In the genomic region with DNA sequence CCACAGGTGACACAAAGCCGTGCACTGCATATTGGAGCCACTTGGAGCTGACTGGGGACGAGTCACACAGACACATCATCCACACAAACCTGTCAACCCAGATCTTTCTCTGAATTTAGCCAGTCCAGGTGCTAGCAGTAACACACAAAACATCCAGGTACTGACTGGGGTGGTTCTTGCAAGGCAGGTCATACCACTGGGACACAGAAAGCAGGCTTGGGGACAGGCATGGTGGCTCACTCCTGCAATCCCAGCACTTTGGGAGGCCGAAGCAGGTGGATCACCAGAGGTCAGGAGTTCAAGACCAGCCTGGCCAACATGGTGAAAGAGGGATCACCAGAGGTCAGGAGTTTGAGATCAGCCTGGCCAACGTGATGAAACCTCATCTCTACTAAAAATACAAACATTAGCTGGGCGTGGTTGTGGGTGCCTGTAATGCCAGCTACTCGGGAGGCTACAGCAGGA, we compare ENCODE assay signal across 1 cellular context.
TF ChIP-seq lines count a peak whose summit lies in the region.

No MANE protein-coding gene starts in this region.

TF ChIP-seq in HepG2, 621 proteins besides CTCF, POLR2A, EP300 and RAD21 (continued from another document and continues in another):
- TF ChIP-seq, protein P1, sequence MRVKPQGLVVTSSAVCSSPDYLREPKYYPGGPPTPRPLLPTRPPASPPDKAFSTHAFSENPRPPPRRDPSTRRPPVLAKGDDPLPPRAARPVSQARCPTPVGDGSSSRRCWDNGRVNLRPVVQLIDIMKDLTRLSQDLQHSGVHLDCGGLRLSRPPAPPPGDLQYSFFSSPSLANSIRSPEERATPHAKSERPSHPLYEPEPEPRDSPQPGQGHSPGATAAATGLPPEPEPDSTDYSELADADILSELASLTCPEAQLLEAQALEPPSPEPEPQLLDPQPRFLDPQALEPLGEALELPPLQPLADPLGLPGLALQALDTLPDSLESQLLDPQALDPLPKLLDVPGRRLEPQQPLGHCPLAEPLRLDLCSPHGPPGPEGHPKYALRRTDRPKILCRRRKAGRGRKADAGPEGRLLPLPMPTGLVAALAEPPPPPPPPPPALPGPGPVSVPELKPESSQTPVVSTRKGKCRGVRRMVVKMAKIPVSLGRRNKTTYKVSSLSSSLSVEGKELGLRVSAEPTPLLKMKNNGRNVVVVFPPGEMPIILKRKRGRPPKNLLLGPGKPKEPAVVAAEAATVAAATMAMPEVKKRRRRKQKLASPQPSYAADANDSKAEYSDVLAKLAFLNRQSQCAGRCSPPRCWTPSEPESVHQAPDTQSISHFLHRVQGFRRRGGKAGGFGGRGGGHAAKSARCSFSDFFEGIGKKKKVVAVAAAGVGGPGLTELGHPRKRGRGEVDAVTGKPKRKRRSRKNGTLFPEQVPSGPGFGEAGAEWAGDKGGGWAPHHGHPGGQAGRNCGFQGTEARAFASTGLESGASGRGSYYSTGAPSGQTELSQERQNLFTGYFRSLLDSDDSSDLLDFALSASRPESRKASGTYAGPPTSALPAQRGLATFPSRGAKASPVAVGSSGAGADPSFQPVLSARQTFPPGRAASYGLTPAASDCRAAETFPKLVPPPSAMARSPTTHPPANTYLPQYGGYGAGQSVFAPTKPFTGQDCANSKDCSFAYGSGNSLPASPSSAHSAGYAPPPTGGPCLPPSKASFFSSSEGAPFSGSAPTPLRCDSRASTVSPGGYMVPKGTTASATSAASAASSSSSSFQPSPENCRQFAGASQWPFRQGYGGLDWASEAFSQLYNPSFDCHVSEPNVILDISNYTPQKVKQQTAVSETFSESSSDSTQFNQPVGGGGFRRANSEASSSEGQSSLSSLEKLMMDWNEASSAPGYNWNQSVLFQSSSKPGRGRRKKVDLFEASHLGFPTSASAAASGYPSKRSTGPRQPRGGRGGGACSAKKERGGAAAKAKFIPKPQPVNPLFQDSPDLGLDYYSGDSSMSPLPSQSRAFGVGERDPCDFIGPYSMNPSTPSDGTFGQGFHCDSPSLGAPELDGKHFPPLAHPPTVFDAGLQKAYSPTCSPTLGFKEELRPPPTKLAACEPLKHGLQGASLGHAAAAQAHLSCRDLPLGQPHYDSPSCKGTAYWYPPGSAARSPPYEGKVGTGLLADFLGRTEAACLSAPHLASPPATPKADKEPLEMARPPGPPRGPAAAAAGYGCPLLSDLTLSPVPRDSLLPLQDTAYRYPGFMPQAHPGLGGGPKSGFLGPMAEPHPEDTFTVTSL (CRISPR knock-in tag; IDR thresholded peaks at IDR 0.05; ENCODE audit: borderline replicate concordance): no peak
- no peak for TF ChIP-seq ZSCAN30 (CRISPR knock-in tag; IDR thresholded peaks at IDR 0.05)
- TF ChIP-seq ZNF670 (CRISPR knock-in tag; IDR thresholded peaks at IDR 0.05; ENCODE audit: borderline replicate concordance): no peak
- TF ChIP-seq ZMYM4 (CRISPR knock-in tag; IDR thresholded peaks at IDR 0.05): no peak
- no peak for TF ChIP-seq RAD51 (IDR thresholded peaks at IDR 0.05; ENCODE audit: borderline replicate concordance)
- TF ChIP-seq, protein P2, sequence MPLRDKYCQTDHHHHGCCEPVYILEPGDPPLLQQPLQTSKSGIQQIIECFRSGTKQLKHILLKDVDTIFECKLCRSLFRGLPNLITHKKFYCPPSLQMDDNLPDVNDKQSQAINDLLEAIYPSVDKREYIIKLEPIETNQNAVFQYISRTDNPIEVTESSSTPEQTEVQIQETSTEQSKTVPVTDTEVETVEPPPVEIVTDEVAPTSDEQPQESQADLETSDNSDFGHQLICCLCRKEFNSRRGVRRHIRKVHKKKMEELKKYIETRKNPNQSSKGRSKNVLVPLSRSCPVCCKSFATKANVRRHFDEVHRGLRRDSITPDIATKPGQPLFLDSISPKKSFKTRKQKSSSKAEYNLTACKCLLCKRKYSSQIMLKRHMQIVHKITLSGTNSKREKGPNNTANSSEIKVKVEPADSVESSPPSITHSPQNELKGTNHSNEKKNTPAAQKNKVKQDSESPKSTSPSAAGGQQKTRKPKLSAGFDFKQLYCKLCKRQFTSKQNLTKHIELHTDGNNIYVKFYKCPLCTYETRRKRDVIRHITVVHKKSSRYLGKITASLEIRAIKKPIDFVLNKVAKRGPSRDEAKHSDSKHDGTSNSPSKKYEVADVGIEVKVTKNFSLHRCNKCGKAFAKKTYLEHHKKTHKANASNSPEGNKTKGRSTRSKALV (CRISPR knock-in tag; IDR thresholded peaks at IDR 0.05): 0 out of 2 replicates have a peak, but pooled peaks have one; percentile 34
- TF ChIP-seq TEAD2 (CRISPR knock-in tag; IDR thresholded peaks at IDR 0.05): no peak
- TF ChIP-seq ZMYM3 (CRISPR knock-in tag; IDR thresholded peaks at IDR 0.05): peak; percentile 75
- TF ChIP-seq, protein P3, sequence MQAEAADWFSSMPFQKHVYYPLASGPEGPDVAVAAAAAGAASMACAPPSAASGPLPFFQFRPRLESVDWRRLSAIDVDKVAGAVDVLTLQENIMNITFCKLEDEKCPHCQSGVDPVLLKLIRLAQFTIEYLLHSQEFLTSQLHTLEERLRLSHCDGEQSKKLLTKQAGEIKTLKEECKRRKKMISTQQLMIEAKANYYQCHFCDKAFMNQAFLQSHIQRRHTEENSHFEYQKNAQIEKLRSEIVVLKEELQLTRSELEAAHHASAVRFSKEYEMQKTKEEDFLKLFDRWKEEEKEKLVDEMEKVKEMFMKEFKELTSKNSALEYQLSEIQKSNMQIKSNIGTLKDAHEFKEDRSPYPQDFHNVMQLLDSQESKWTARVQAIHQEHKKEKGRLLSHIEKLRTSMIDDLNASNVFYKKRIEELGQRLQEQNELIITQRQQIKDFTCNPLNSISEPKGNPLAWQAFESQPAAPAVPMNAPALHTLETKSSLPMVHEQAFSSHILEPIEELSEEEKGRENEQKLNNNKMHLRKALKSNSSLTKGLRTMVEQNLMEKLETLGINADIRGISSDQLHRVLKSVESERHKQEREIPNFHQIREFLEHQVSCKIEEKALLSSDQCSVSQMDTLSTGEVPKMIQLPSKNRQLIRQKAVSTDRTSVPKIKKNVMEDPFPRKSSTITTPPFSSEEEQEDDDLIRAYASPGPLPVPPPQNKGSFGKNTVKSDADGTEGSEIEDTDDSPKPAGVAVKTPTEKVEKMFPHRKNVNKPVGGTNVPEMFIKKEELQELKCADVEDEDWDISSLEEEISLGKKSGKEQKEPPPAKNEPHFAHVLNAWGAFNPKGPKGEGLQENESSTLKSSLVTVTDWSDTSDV (CRISPR knock-in tag; IDR thresholded peaks at IDR 0.05): no peak
- peak; percentile 52; the same call in 1 of the 2 replicates for TF ChIP-seq KDM5B (CRISPR knock-in tag; IDR thresholded peaks at IDR 0.05; ENCODE audit: borderline replicate concordance)
- TF ChIP-seq, protein P4, sequence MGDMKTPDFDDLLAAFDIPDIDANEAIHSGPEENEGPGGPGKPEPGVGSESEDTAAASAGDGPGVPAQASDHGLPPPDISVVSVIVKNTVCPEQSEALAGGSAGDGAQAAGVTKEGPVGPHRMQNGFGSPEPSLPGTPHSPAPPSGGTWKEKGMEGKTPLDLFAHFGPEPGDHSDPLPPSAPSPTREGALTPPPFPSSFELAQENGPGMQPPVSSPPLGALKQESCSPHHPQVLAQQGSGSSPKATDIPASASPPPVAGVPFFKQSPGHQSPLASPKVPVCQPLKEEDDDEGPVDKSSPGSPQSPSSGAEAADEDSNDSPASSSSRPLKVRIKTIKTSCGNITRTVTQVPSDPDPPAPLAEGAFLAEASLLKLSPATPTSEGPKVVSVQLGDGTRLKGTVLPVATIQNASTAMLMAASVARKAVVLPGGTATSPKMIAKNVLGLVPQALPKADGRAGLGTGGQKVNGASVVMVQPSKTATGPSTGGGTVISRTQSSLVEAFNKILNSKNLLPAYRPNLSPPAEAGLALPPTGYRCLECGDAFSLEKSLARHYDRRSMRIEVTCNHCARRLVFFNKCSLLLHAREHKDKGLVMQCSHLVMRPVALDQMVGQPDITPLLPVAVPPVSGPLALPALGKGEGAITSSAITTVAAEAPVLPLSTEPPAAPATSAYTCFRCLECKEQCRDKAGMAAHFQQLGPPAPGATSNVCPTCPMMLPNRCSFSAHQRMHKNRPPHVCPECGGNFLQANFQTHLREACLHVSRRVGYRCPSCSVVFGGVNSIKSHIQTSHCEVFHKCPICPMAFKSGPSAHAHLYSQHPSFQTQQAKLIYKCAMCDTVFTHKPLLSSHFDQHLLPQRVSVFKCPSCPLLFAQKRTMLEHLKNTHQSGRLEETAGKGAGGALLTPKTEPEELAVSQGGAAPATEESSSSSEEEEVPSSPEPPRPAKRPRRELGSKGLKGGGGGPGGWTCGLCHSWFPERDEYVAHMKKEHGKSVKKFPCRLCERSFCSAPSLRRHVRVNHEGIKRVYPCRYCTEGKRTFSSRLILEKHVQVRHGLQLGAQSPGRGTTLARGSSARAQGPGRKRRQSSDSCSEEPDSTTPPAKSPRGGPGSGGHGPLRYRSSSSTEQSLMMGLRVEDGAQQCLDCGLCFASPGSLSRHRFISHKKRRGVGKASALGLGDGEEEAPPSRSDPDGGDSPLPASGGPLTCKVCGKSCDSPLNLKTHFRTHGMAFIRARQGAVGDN (CRISPR knock-in tag; IDR thresholded peaks at IDR 0.05): peak; percentile 27; the same call in 1 of the 2 replicates
- TF ChIP-seq NFE2 (CRISPR knock-in tag; IDR thresholded peaks at IDR 0.05): no peak
- TF ChIP-seq HDAC6 (IDR thresholded peaks at IDR 0.05; ENCODE audit: low read depth, low read length): no peak
- TF ChIP-seq RARA (CRISPR knock-in tag; IDR thresholded peaks at IDR 0.05): peak; percentile 69
- TF ChIP-seq, protein P5, sequence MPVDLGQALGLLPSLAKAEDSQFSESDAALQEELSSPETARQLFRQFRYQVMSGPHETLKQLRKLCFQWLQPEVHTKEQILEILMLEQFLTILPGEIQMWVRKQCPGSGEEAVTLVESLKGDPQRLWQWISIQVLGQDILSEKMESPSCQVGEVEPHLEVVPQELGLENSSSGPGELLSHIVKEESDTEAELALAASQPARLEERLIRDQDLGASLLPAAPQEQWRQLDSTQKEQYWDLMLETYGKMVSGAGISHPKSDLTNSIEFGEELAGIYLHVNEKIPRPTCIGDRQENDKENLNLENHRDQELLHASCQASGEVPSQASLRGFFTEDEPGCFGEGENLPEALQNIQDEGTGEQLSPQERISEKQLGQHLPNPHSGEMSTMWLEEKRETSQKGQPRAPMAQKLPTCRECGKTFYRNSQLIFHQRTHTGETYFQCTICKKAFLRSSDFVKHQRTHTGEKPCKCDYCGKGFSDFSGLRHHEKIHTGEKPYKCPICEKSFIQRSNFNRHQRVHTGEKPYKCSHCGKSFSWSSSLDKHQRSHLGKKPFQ (CRISPR knock-in tag; IDR thresholded peaks at IDR 0.05; ENCODE audit: insufficient replicate concordance): no peak
- TF ChIP-seq PITX1 (CRISPR knock-in tag; IDR thresholded peaks at IDR 0.05): no peak
- no peak for TF ChIP-seq SIX4 (CRISPR knock-in tag; IDR thresholded peaks at IDR 0.05)
- no peak for TF ChIP-seq ZEB1 (IDR thresholded peaks at IDR 0.05; ENCODE audit: insufficient replicate concordance, low read depth)
- TF ChIP-seq ZNF446 (CRISPR knock-in tag; IDR thresholded peaks at IDR 0.05): peak; percentile 53; the same call in 1 of the 2 replicates
- TF ChIP-seq TCF7 (IDR thresholded peaks at IDR 0.05; ENCODE audit: low read depth): no peak
- TF ChIP-seq ZFX (CRISPR knock-in tag; IDR thresholded peaks at IDR 0.05; ENCODE audit: low read depth): no peak
- no peak for TF ChIP-seq ZFP36L1 (CRISPR knock-in tag; IDR thresholded peaks at IDR 0.05)
- TF ChIP-seq ZNF615 (CRISPR knock-in tag; IDR thresholded peaks at IDR 0.05; ENCODE audit: borderline replicate concordance): no peak
- 0 out of 2 replicates have a peak, but pooled peaks have one; percentile 62 for TF ChIP-seq NFIB (CRISPR knock-in tag; IDR thresholded peaks at IDR 0.05; ENCODE audit: borderline replicate concordance)
- TF ChIP-seq HDAC1 (CRISPR knock-in tag; IDR thresholded peaks at IDR 0.05): no peak
- TF ChIP-seq ZNF766 (CRISPR knock-in tag; IDR thresholded peaks at IDR 0.05; ENCODE audit: borderline replicate concordance): no peak
- TF ChIP-seq PRPF4 (IDR thresholded peaks at IDR 0.05; ENCODE audit: low read depth, low read length, poor library complexity, severe bottlenecking): no peak
- TF ChIP-seq ZNF83 (CRISPR knock-in tag; IDR thresholded peaks at IDR 0.05; ENCODE audit: borderline replicate concordance): no peak
- no peak for TF ChIP-seq PTBP1 (IDR thresholded peaks at IDR 0.05; ENCODE audit: low read depth, low read length, poor library complexity, severe bottlenecking)
- no peak for TF ChIP-seq NCOA1 (CRISPR knock-in tag; IDR thresholded peaks at IDR 0.05)
- no peak for TF ChIP-seq PHF5A (CRISPR knock-in tag; IDR thresholded peaks at IDR 0.05; ENCODE audit: low read depth, unreplicated experiment)
- TF ChIP-seq SMAD3 (CRISPR knock-in tag; IDR thresholded peaks at IDR 0.05): no peak
- TF ChIP-seq ZNF629 (CRISPR knock-in tag; conservative IDR thresholded peaks at IDR 0.05): 0 out of 2 replicates have a peak, but pooled peaks have one; percentile 9
- no peak for TF ChIP-seq ZNF121 (CRISPR knock-in tag; IDR thresholded peaks at IDR 0.05)
- TF ChIP-seq ZSCAN20 (CRISPR knock-in tag; IDR thresholded peaks at IDR 0.05; ENCODE audit: borderline replicate concordance): no peak
- no peak for TF ChIP-seq NFKBIZ (CRISPR knock-in tag; IDR thresholded peaks at IDR 0.05)
- peak; percentile 28; the same call in 1 of the 2 replicates for TF ChIP-seq TRIM24 (CRISPR knock-in tag; IDR thresholded peaks at IDR 0.05)
- no peak for TF ChIP-seq FOXP1 (IDR thresholded peaks at IDR 0.05)
- TF ChIP-seq FOXP1 (CRISPR knock-in tag; IDR thresholded peaks at IDR 0.05): no peak
- no peak for TF ChIP-seq ZNF101 (CRISPR knock-in tag; IDR thresholded peaks at IDR 0.05; ENCODE audit: borderline replicate concordance, low read depth)
- TF ChIP-seq MTF2 (CRISPR knock-in tag; IDR thresholded peaks at IDR 0.05; ENCODE audit: borderline replicate concordance): 0 out of 2 replicates have a peak, but pooled peaks have one; percentile 32
- TF ChIP-seq, protein P6, sequence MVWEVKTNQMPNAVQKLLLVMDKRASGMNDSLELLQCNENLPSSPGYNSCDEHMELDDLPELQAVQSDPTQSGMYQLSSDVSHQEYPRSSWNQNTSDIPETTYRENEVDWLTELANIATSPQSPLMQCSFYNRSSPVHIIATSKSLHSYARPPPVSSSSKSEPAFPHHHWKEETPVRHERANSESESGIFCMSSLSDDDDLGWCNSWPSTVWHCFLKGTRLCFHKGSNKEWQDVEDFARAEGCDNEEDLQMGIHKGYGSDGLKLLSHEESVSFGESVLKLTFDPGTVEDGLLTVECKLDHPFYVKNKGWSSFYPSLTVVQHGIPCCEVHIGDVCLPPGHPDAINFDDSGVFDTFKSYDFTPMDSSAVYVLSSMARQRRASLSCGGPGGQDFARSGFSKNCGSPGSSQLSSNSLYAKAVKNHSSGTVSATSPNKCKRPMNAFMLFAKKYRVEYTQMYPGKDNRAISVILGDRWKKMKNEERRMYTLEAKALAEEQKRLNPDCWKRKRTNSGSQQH (CRISPR knock-in tag; IDR thresholded peaks at IDR 0.05; ENCODE audit: low read depth): no peak
- TF ChIP-seq PAX8 (CRISPR knock-in tag; IDR thresholded peaks at IDR 0.05; ENCODE audit: borderline replicate concordance): no peak
- no peak for TF ChIP-seq CEBPG (CRISPR knock-in tag; IDR thresholded peaks at IDR 0.05)
- no peak for TF ChIP-seq AHR (CRISPR knock-in tag; IDR thresholded peaks at IDR 0.05)
- no peak for TF ChIP-seq ZNF382 (CRISPR knock-in tag; IDR thresholded peaks at IDR 0.05; ENCODE audit: borderline replicate concordance)
- TF ChIP-seq ZNF282 (IDR thresholded peaks at IDR 0.05; ENCODE audit: partially characterized antibody): no peak
- 0 out of 2 replicates have a peak, but pooled peaks have one; percentile 17 for TF ChIP-seq ZMAT3 (CRISPR knock-in tag; conservative IDR thresholded peaks at IDR 0.05)
- TF ChIP-seq DR1 (CRISPR knock-in tag; IDR thresholded peaks at IDR 0.05): no peak
- no peak for TF ChIP-seq ZNF292 (CRISPR knock-in tag; IDR thresholded peaks at IDR 0.05; ENCODE audit: borderline replicate concordance, low read depth)
- TF ChIP-seq SCMH1 (CRISPR knock-in tag; IDR thresholded peaks at IDR 0.05; ENCODE audit: borderline replicate concordance): no peak
- TF ChIP-seq ZNF441 (CRISPR knock-in tag; IDR thresholded peaks at IDR 0.05; ENCODE audit: borderline replicate concordance): no peak
